ENCODE assay signal across 9 cellular contexts in the genomic region with DNA sequence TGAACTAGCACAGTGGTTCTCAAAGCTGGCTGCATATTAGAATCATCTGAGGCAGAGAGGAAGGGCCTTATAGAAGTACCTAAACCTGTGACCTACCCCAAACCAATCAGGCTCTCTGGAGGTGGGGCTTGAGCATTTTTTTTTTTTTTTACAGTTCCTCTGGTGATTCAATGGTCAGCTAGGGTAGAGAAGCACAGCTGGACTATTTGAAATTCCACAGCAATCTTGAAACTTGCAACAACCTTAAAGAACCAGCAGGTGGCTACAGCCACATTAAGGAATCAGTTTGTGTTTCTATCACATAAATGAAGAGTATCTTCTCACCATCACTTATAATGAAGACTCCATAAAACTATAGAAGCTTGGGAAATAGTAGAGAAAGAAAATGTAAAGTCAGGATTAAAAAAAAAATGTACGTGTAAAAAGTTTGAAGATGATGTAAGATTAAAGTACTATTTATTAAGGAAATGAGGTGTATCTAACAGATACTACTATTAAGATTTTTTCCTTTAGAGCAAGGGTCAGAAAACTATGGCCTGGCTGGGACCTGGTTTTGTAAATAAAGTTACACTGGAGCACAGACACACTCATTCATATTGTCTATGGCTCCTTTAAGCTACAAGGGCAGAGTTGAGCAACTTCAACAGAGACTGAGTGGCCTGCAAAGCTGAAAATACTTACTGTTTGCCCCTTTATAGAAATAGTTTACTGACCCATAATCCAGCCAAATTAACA.
DNase-seq lines count a peak whose midpoint lies in the region; ATAC-seq and TF ChIP-seq lines count a peak whose summit lies in the region.
"Had no signal": no experiment of that assay in that cellular context is flagged by ENCODE, and none has a peak within 500 bp of the region (broad histone marks: within the 10 kb centered on the region; RNA-seq: fewer than 3 reads in every experiment).

No MANE protein-coding gene starts in this region.

- TF ChIP-seq CTCF in nephron progenitor cell (IDR thresholded peaks at IDR 0.05): peak; percentile 61

- peak overlapping the region; percentile 62 for H3K27ac ChIP-seq in epithelial cell of prostate

- DNase-seq in SHP77 treated with DMSO at 0.1 percent for 48 hours (lab: John Stamatoyannopoulos, UW): peak; percentile 2
- no peak for DNase-seq in SHP77 (lab: John Stamatoyannopoulos, UW)
- peak; percentile 94 for DNase-seq in OCI-M1 (lab: John Stamatoyannopoulos, UW)
- DNase-seq in epithelial cell of prostate (ENCODE audit: low read depth, low spot score): peak; percentile 83
- peak; percentile 8 for DNase-seq in nephron progenitor cell
- DNase-seq in stimulated activated CD4-positive, alpha-beta T cell treated with anti-CD3 and anti-CD28 coated beads, Interleukin-15, amount 100 ng/mL, for 24 hours: no peak
- no peak for DNase-seq in NCI-H2029 (lab: John Stamatoyannopoulos, UW)

- no peaks in the 10 kb centered on the region for H3K9me3 Mint-ChIP-seq in nephron progenitor cell
- H3K9me3 Mint-ChIP-seq: dendritic cell treated with granulocyte-macrophage colony-stimulating factor and Interleukin-4, amounts not matched to agents 40 ng/mL and 50 ng/mL, for 4 days had no signal

- peaks cover 12% of the 10 kb centered on the region for H3K36me3 Mint-ChIP-seq in nephron progenitor cell (ENCODE audit: low read depth)

- peaks cover 59% of the 10 kb centered on the region for H3K4me1 Mint-ChIP-seq in nephron progenitor cell

- peaks cover 5% of the 10 kb centered on the region for H3K27me3 Mint-ChIP-seq in nephron progenitor cell (ENCODE audit: low read depth, poor library complexity)

- no peak overlapping the region for H3K27ac Mint-ChIP-seq in nephron progenitor cell
- H3K27ac Mint-ChIP-seq: dendritic cell treated with granulocyte-macrophage colony-stimulating factor and Interleukin-4, amounts not matched to agents 40 ng/mL and 50 ng/mL, for 4 days had no signal

- ATAC-seq in HG02798 (IDR thresholded peaks at IDR 0.05; ENCODE audit: poor library complexity, unreplicated experiment): peak; percentile 34

- peak overlapping the region; percentile 31 for H3K4me3 Mint-ChIP-seq in nephron progenitor cell
- H3K4me3 Mint-ChIP-seq: dendritic cell treated with granulocyte-macrophage colony-stimulating factor and Interleukin-4, amounts not matched to agents 40 ng/mL and 50 ng/mL, for 4 days had no signal

Comparison
In these comparisons a context has a peak if more than half of its experiments do, and no peak if none do; other contexts are left out.
1. DNase-seq: peak in SHP77 treated with DMSO at 0.1 percent for 48 hours (single experiment), OCI-M1 (single experiment), epithelial cell of prostate (single experiment) and nephron progenitor cell (single experiment); none in SHP77 (0 of 2), stimulated activated CD4-positive, alpha-beta T cell treated with anti-CD3 and anti-CD28 coated beads, Interleukin-15, amount 100 ng/mL, for 24 hours (single experiment) and NCI-H2029 (single experiment).